ENCODE assay signal across 13 cellular contexts in the genomic region with DNA sequence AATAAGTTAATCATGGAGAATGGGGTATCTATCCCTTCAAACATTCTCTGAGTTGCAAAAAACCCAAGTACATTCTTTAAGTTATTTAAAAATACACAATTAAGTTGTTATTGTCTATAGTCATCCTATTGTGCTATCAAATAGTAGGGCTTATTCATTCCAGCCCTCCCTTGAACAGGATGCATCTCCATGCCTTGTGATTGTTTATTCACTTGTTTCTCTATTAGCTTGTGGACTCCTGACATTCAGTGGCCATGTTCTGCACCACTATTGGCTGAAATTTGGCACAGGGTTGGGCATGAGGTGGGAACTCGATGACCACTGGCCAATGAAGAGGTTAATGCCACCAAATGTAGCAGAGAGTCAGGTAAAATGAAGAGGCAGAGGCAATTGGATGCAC.
"Had no signal": no experiment of that assay in that cellular context is flagged by ENCODE, and none has a peak within 500 bp of the region (broad histone marks: within the 10 kb centered on the region; RNA-seq: fewer than 3 reads in every experiment).

No MANE protein-coding gene starts in this region.

- H3K27me3 ChIP-seq: body of pancreas, right lobe of liver had no signal

- DNase-seq: activated B cell treated with CpG ODN at 0.5 μM for 24 hours; activated CD4-positive, alpha-beta T cell treated with anti-CD3 and anti-CD28 coated beads, Interleukin-2, amount 50 U/mL, for 1 hour; activated effector memory CD4-positive, alpha-beta T cell treated with Interleukin-2 at 50 U/mL for 16 hours; activated T-cell treated with anti-CD3 and anti-CD28 coated beads, Interleukin-2, amount 50 U/mL, for 1 hour; body of pancreas; cortex of kidney; effector CD8-positive, alpha-beta T cell; immature natural killer cell; left cardiac atrium; naive thymus-derived CD4-positive, alpha-beta T cell; right lobe of liver; stimulated activated CD4-positive, alpha-beta T cell treated with anti-CD3 and anti-CD28 coated beads, Interleukin-2, amount 100 ng/mL, for 24 hours; stimulated activated naive CD4-positive, alpha-beta T cell treated with Interleukin-2 at 50 U/mL for 16 hours had no signal

- H3K36me3 ChIP-seq: right lobe of liver had no signal

- H3K9me3 ChIP-seq: body of pancreas, right lobe of liver had no signal

- H3K27ac ChIP-seq: body of pancreas, right lobe of liver had no signal

- ATAC-seq: body of pancreas; left cardiac atrium; naive thymus-derived CD4-positive, alpha-beta T cell; right lobe of liver had no signal

- H3K4me1 ChIP-seq: body of pancreas, right lobe of liver had no signal

- H3K4me3 ChIP-seq: body of pancreas, right lobe of liver had no signal
